ENCODE assay signal across 9 cellular contexts in genomic region chr1:112369389-112370285, GRCh38. TPM values are rescaled to one million over a fixed set of nuclear protein-coding genes. Genes with fewer than 3 reads are reported as not detected.
A peak's percentile ranks its signal among the peaks of the same experiment; 100 is the strongest.
DNase-seq lines count a peak whose midpoint lies in the region; ATAC-seq, FAIRE-seq and TF ChIP-seq lines count a peak whose summit lies in the region.
"Had no signal": no experiment of that assay in that cellular context is flagged by ENCODE, and none has a peak within 500 bp of the region (broad histone marks: within the 10 kb centered on the region; RNA-seq: fewer than 3 reads in every experiment).

No MANE protein-coding gene starts in this region.

- no peaks in the 10 kb centered on the region for H3K4me1 Mint-ChIP-seq in activated T-cell treated with anti-CD3 and anti-CD28 coated beads, Interleukin-2, amount 50 U/mL, for 72 hours (ENCODE audit: low read depth)
- H3K4me1 Mint-ChIP-seq in neural progenitor cell = no peaks in the 10 kb centered on the region
- H3K4me1 Mint-ChIP-seq in stimulated activated naive CD8-positive, alpha-beta T cell treated with anti-CD3 and anti-CD28 coated beads, Interleukin-15, amount 100 ng/mL, for 72 hours = peaks cover 5% of the 10 kb centered on the region

- FAIRE-seq in RCC 7860 (lab: Jason Lieb, UNC) = no peak

- no peaks in the 10 kb centered on the region for H3K36me3 Mint-ChIP-seq in activated T-cell treated with anti-CD3 and anti-CD28 coated beads, Interleukin-2, amount 50 U/mL, for 72 hours (ENCODE audit: insufficient read depth in 2 of 2)
- H3K36me3 Mint-ChIP-seq in neural progenitor cell = no peaks in the 10 kb centered on the region

- H2AFZ ChIP-seq in KMS-11 (ENCODE audit: low read depth) (no peak overlapping the region), neural progenitor cell (replicated peaks) (peak overlapping the region; percentile 55)

- H3K36me3 ChIP-seq in KMS-11 (ENCODE audit: insufficient read depth) = no peaks in the 10 kb centered on the region
- H3K36me3 ChIP-seq in neural progenitor cell = no peaks in the 10 kb centered on the region

- H3K27ac Mint-ChIP-seq in activated T-cell treated with anti-CD3 and anti-CD28 coated beads, Interleukin-2, amount 50 U/mL, for 72 hours = no peak overlapping the region
- no peak overlapping the region for H3K27ac Mint-ChIP-seq in neural progenitor cell
- no peak overlapping the region for H3K27ac Mint-ChIP-seq in stimulated activated naive CD8-positive, alpha-beta T cell treated with anti-CD3 and anti-CD28 coated beads, Interleukin-15, amount 100 ng/mL, for 72 hours

- H3K9me3 Mint-ChIP-seq in activated T-cell treated with anti-CD3 and anti-CD28 coated beads, Interleukin-2, amount 50 U/mL, for 72 hours = no peaks in the 10 kb centered on the region
- H3K9me3 Mint-ChIP-seq in neural progenitor cell = peaks cover 2% of the 10 kb centered on the region
- H3K9me3 Mint-ChIP-seq in stimulated activated naive CD8-positive, alpha-beta T cell treated with anti-CD3 and anti-CD28 coated beads, Interleukin-15, amount 100 ng/mL, for 72 hours = no peaks in the 10 kb centered on the region

- H3K27me3 ChIP-seq in KMS-11 (ENCODE audit: insufficient read depth, low read depth) (no peaks in the 10 kb centered on the region), neural progenitor cell (peaks cover 6% of the 10 kb centered on the region)

- ATAC-seq in GM21717 (IDR thresholded peaks at IDR 0.05; ENCODE audit: unreplicated experiment) = peak; percentile 87
- peak; percentile 99 to 100 for ATAC-seq in activated T-cell treated with anti-CD3 and anti-CD28 coated beads, Interleukin-2, amount 50 U/mL, for 72 hours (replicated peaks in 1 of 2)
- peak; percentile 99 for ATAC-seq in stimulated activated naive CD8-positive, alpha-beta T cell treated with anti-CD3 and anti-CD28 coated beads, Interleukin-15, amount 100 ng/mL, for 72 hours

- H3K79me2 ChIP-seq in KMS-11 (ENCODE audit: insufficient read depth, low read depth) (no peaks in the 10 kb centered on the region), neural progenitor cell (ENCODE audit: low read depth) (no peaks in the 10 kb centered on the region)

- H3K9ac ChIP-seq in KMS-11 (no peak overlapping the region), neural progenitor cell (no peak overlapping the region)

- no peaks in the 10 kb centered on the region for H3K9me3 ChIP-seq in neural progenitor cell (ENCODE audit: low read depth)

- no peak overlapping the region for H3K27ac ChIP-seq in KMS-11
- no peak overlapping the region for H3K27ac ChIP-seq in neural progenitor cell
- H3K27ac ChIP-seq: epithelial cell of prostate had no signal

- H3F3A ChIP-seq in neural progenitor cell (ENCODE audit: low read depth) = no peaks in the 10 kb centered on the region

- H4K20me1 ChIP-seq in KMS-11 (ENCODE audit: insufficient read depth) = no peaks in the 10 kb centered on the region
- no peaks in the 10 kb centered on the region for H4K20me1 ChIP-seq in neural progenitor cell (ENCODE audit: low read depth)

- no peak overlapping the region for H3K4me2 ChIP-seq in KMS-11
- H3K4me2 ChIP-seq in neural progenitor cell = peak overlapping the region; percentile 10

- H3K27me3 Mint-ChIP-seq in activated T-cell treated with anti-CD3 and anti-CD28 coated beads, Interleukin-2, amount 50 U/mL, for 72 hours (ENCODE audit: low read depth) = peaks cover 40% of the 10 kb centered on the region
- H3K27me3 Mint-ChIP-seq in neural progenitor cell (ENCODE audit: insufficient read depth, low read depth) = peaks cover 15% of the 10 kb centered on the region
- H3K27me3 Mint-ChIP-seq in stimulated activated naive CD8-positive, alpha-beta T cell treated with anti-CD3 and anti-CD28 coated beads, Interleukin-15, amount 100 ng/mL, for 72 hours = peaks cover 58% of the 10 kb centered on the region

- H3K4me3 Mint-ChIP-seq in activated T-cell treated with anti-CD3 and anti-CD28 coated beads, Interleukin-2, amount 50 U/mL, for 72 hours = peak overlapping the region in 1 of 2 donors; percentile 10
- no peak overlapping the region for H3K4me3 Mint-ChIP-seq in neural progenitor cell
- H3K4me3 Mint-ChIP-seq in stimulated activated naive CD8-positive, alpha-beta T cell treated with anti-CD3 and anti-CD28 coated beads, Interleukin-15, amount 100 ng/mL, for 72 hours = no peak overlapping the region

- DNase-seq in DMS79 treated with DMSO at 0.1 percent for 48 hours (lab: John Stamatoyannopoulos, UW) (peak; percentile 51), RCC 7860 (ENCODE audit: low spot score) (peak; percentile 65), fibroblast of mammary gland (ENCODE audit: low read depth) (peak; percentile 80), neural progenitor cell (ENCODE audit: low spot score) (peak; percentile 94)
- peak; percentile 85 to 88 for DNase-seq in activated T-cell treated with anti-CD3 and anti-CD28 coated beads, Interleukin-2, amount 50 U/mL, for 72 hours
- DNase-seq in stimulated activated naive CD8-positive, alpha-beta T cell treated with anti-CD3 and anti-CD28 coated beads, Interleukin-15, amount 100 ng/mL, for 72 hours = peak; percentile 80 to 82

- H3K4me1 ChIP-seq in KMS-11 (ENCODE audit: low read depth, poor library complexity, severe bottlenecking) = no peaks in the 10 kb centered on the region
- H3K4me1 ChIP-seq in neural progenitor cell = no peaks in the 10 kb centered on the region

- H3K4me3 ChIP-seq in KMS-11 (IDR thresholded peaks at IDR 0.05; ENCODE audit: insufficient read depth, low read depth, low read length) (no peak overlapping the region), fibroblast of mammary gland (ENCODE audit: control insufficient read depth, low read depth, low read length) (no peak overlapping the region), neural progenitor cell (no peak overlapping the region)

- peak; percentile 73 for TF ChIP-seq CTCF in KMS-11 (conservative IDR thresholded peaks at IDR 0.05; ENCODE audit: low read depth, low read length)
- TF ChIP-seq CTCF in fibroblast of mammary gland (conservative IDR thresholded peaks at IDR 0.05; ENCODE audit: control insufficient read depth, insufficient read depth, low read depth, low read length) = peak; percentile 95
- TF ChIP-seq CTCF in neural progenitor cell (IDR thresholded peaks at IDR 0.05) = peak; percentile 97

RNA-seq across cellular contexts. Expression of gene CTTNBP2NL, which starts 26.4 kb away (rescaled TPM):
- total RNA-seq in activated T-cell treated with anti-CD3 and anti-CD28 coated beads, Interleukin-2, amount 50 U/mL, for 72 hours = 1 to 10 TPM; 3.6 to 4.6 TPM
- total RNA-seq in neural progenitor cell (ENCODE audit: low replicate concordance) = 23.2 and 27.2 TPM in 2 replicates
